Comparison of ENCODE assay signal across 22 cellular contexts in genomic region chr10:96891840-96892239, GRCh38.
"Had no signal": no experiment of that assay in that cellular context is flagged by ENCODE, and none has a peak within 500 bp of the region (broad histone marks: within the 10 kb centered on the region; RNA-seq: fewer than 3 reads in every experiment).

No MANE protein-coding gene starts in this region.

- H3K9me3 ChIP-seq: adrenal gland, gastroesophageal sphincter, sigmoid colon, thyroid gland had no signal

- H3K27me3 Mint-ChIP-seq: activated B cell treated with CpG ODN at 0.5 μM for 24 hours; stimulated activated memory B cell treated with anti-CD40 and anti-IgM and Interleukin-4, amounts not matched to agents 10 μg/mL and 1 μg/mL and 100 μg/mL, for 72 hours had no signal

- H3K4me3 ChIP-seq: adrenal gland, breast epithelium, esophagus muscularis mucosa, gastroesophageal sphincter, heart left ventricle, left lung, sigmoid colon, thyroid gland had no signal

- H3K27ac ChIP-seq: adrenal gland, breast epithelium, esophagus muscularis mucosa, gastroesophageal sphincter, heart left ventricle, left lung, sigmoid colon, thyroid gland had no signal

- H3K27me3 ChIP-seq: adrenal gland, breast epithelium, esophagus muscularis mucosa, gastroesophageal sphincter, heart left ventricle, left lung, sigmoid colon, thyroid gland had no signal

- DNase-seq: activated B cell treated with CpG ODN at 0.5 μM for 24 hours; activated CD4-positive, alpha-beta T cell treated with anti-CD3 and anti-CD28 coated beads, Interleukin-2, amount 50 U/mL, for 1 hour; activated gamma-delta T cell treated with Interleukin-2 at 50 U/mL for 16 hours; activated T-cell treated with anti-CD3 and anti-CD28 coated beads, Interleukin-2, amount 50 U/mL, for 1 hour; adrenal gland; cortex of kidney; effector CD8-positive, alpha-beta T cell; heart left ventricle; left lung; nephron progenitor cell; occipital lobe; posterior cingulate gyrus; sigmoid colon; stimulated activated CD4-positive, alpha-beta T cell treated with anti-CD3 and anti-CD28 coated beads, Interleukin-4, amount 100 ng/mL, for 24 hours; SW 1271; thyroid gland had no signal

- H3K4me3 Mint-ChIP-seq: activated B cell treated with CpG ODN at 0.5 μM for 24 hours; mesothelial cell of epicardium; nephron progenitor cell; stimulated activated memory B cell treated with anti-CD40 and anti-IgM and Interleukin-4, amounts not matched to agents 10 μg/mL and 1 μg/mL and 100 μg/mL, for 72 hours; T-helper 2 cell treated with Interferon-gamma antibody and Interleukin-4, amounts not matched to agents 5 μg/mL and 100 μg/mL, for 36 hours had no signal

- H3K4me1 ChIP-seq: breast epithelium had no signal

- H3K27ac Mint-ChIP-seq: activated B cell treated with CpG ODN at 0.5 μM for 24 hours; mesothelial cell of epicardium; nephron progenitor cell; stimulated activated memory B cell treated with anti-CD40 and anti-IgM and Interleukin-4, amounts not matched to agents 10 μg/mL and 1 μg/mL and 100 μg/mL, for 72 hours; T-helper 2 cell treated with Interferon-gamma antibody and Interleukin-4, amounts not matched to agents 5 μg/mL and 100 μg/mL, for 36 hours had no signal

- H3K4me1 Mint-ChIP-seq: nephron progenitor cell had no signal

- H3K36me3 ChIP-seq: adrenal gland, breast epithelium, left lung, sigmoid colon, thyroid gland had no signal

- ATAC-seq: gastroesophageal sphincter; heart left ventricle; left lung; stimulated activated memory B cell treated with anti-CD40 and anti-IgM and Interleukin-4, amounts not matched to agents 10 μg/mL and 1 μg/mL and 100 μg/mL, for 72 hours had no signal
